Comparison of ENCODE assay signal across 9 cellular contexts in genomic region chr13:42574011-42574410, GRCh38. TPM values are rescaled to one million over a fixed set of nuclear protein-coding genes. Genes with fewer than 3 reads are reported as not detected.
DNase-seq lines count a peak whose midpoint lies in the region; ATAC-seq and TF ChIP-seq lines count a peak whose summit lies in the region.
"Had no signal": no experiment of that assay in that cellular context is flagged by ENCODE, and none has a peak within 500 bp of the region (broad histone marks: within the 10 kb centered on the region; RNA-seq: fewer than 3 reads in every experiment).

Gene TNFSF11, plus strand, starts transcription at chr13:42574152. Its CDS starts 152 bp downstream, at chr13:42574304.

- H3K27me3 ChIP-seq in prostate gland (replicated peaks; ENCODE audit: insufficient read depth), result peaks cover 2% of the 10 kb centered on the region

- H3K27ac Mint-ChIP-seq in T-helper 1 cell treated with Interleukin-12 subunit alpha and Interleukin-12 subunit beta and Interleukin-4 antibody, amounts not matched to agents 30 μg/mL and 1 μg/mL, for 36 hours, result no peak within 1 kb of the TSS
- no peak within 1 kb of the TSS for H3K27ac Mint-ChIP-seq in progenitor cell of endocrine pancreas

- peaks cover 10% of the 10 kb centered on the region for H3K4me1 Mint-ChIP-seq in T-helper 1 cell treated with Interleukin-12 subunit alpha and Interleukin-12 subunit beta and Interleukin-4 antibody, amounts not matched to agents 30 μg/mL and 1 μg/mL, for 36 hours (ENCODE audit: low read depth)
- H3K4me1 Mint-ChIP-seq in progenitor cell of endocrine pancreas (ENCODE audit: low read depth), result peaks cover 1% of the 10 kb centered on the region

- TF ChIP-seq CTCF in progenitor cell of endocrine pancreas (IDR thresholded peaks at IDR 0.05; ENCODE audit: unreplicated experiment) (no peak), prostate gland (IDR thresholded peaks at IDR 0.05) (no peak)

- H3K27ac ChIP-seq in prostate gland, result no peak within 1 kb of the TSS
- H3K27ac ChIP-seq: HL-60 had no signal

- WGBS in prostate gland, result 9% methylated on average over 20 of the region's 39 CpGs

- H3K36me3 ChIP-seq in prostate gland, result no peaks in the 10 kb centered on the region

- intact Hi-C loops in prostate gland (cut with DNase I), result no loop called here

- no peaks in the 10 kb centered on the region for H3K9me3 ChIP-seq in prostate gland

- H3K36me3 Mint-ChIP-seq in T-helper 1 cell treated with Interleukin-12 subunit alpha and Interleukin-12 subunit beta and Interleukin-4 antibody, amounts not matched to agents 30 μg/mL and 1 μg/mL, for 36 hours (ENCODE audit: low read depth), result no peaks in the 10 kb centered on the region
- peaks cover 5% of the 10 kb centered on the region for H3K36me3 Mint-ChIP-seq in progenitor cell of endocrine pancreas (ENCODE audit: insufficient read depth)

- peak within 1 kb of the TSS; percentile 74 for H3K4me3 Mint-ChIP-seq in T-helper 1 cell treated with Interleukin-12 subunit alpha and Interleukin-12 subunit beta and Interleukin-4 antibody, amounts not matched to agents 30 μg/mL and 1 μg/mL, for 36 hours
- H3K4me3 Mint-ChIP-seq in progenitor cell of endocrine pancreas (ENCODE audit: low read depth), result peak within 1 kb of the TSS; percentile 54

- TF ChIP-seq POLR2A in GM10847 (IDR thresholded peaks at IDR 0.05; ENCODE audit: extremely low read depth, insufficient read length), result peak; percentile 51
- no peak for TF ChIP-seq POLR2A in prostate gland (IDR thresholded peaks at IDR 0.05)

- H3K27me3 Mint-ChIP-seq in T-helper 1 cell treated with Interleukin-12 subunit alpha and Interleukin-12 subunit beta and Interleukin-4 antibody, amounts not matched to agents 30 μg/mL and 1 μg/mL, for 36 hours (ENCODE audit: low read depth), result peaks cover 66% of the 10 kb centered on the region
- H3K27me3 Mint-ChIP-seq in progenitor cell of endocrine pancreas, result peaks cover 46% of the 10 kb centered on the region

- ATAC-seq in GM21723 (IDR thresholded peaks at IDR 0.05; ENCODE audit: unreplicated experiment), result peak; percentile 36
- ATAC-seq in esophagus mucosa, result peak; percentile 43

- peak within 1 kb of the TSS in 1 of 2 donors; percentile 18 for H3K4me3 ChIP-seq in prostate gland

- H3K4me1 ChIP-seq in prostate gland (replicated peaks), result no peaks in the 10 kb centered on the region

- DNase-seq in progenitor cell of endocrine pancreas (ENCODE audit: low spot score, unreplicated experiment) (no peak), NCI-H510A treated with DMSO at 0.1 percent for 48 hours (lab: John Stamatoyannopoulos, UW) (no peak), prostate gland (ENCODE audit: low spot score) (no peak), nucleus accumbens (lab: John Stamatoyannopoulos, UW) (no peak)

- peaks cover 8% of the 10 kb centered on the region for H3K9me3 Mint-ChIP-seq in T-helper 1 cell treated with Interleukin-12 subunit alpha and Interleukin-12 subunit beta and Interleukin-4 antibody, amounts not matched to agents 30 μg/mL and 1 μg/mL, for 36 hours
- peaks cover 14% of the 10 kb centered on the region for H3K9me3 Mint-ChIP-seq in progenitor cell of endocrine pancreas (ENCODE audit: low read depth)

RNA-seq across cellular contexts. Expression of gene TNFSF11, which starts in this region (rescaled TPM):
- 0.20 TPM for total RNA-seq in esophagus mucosa
- total RNA-seq in progenitor cell of endocrine pancreas, result not detected in 2 replicates
- total RNA-seq in prostate gland, result 1 to 10 TPM in 1 of 2 donors, not detected in 1; 1.2 TPM

Comparison
In these comparisons a context has a peak if more than half of its experiments do, and no peak if none do; other contexts are left out.
1. Peak in ATAC-seq in esophagus mucosa; RNA of the gene not detected or under 1 TPM.